8 cellular contexts compared by ENCODE assay signal in genomic region chr2:121529439-121530209, GRCh38. TPM values are rescaled to one million over a fixed set of nuclear protein-coding genes. Genes with fewer than 3 reads are reported as not detected.
DNase-seq lines count a peak whose midpoint lies in the region; ATAC-seq lines count a peak whose summit lies in the region.

No MANE protein-coding gene starts in this region.

- peak overlapping the region; percentile 68 to 96 for H3K4me3 ChIP-seq in CD4-positive, alpha-beta memory T cell (ENCODE audit: low read length in 2 of 2)

- H3K27me3 Mint-ChIP-seq in CD4-positive, alpha-beta memory T cell: no peaks in the 10 kb centered on the region

- DNase-seq in CD4-positive, alpha-beta memory T cell: peak in 2 of 5 donors; percentile 0 to 7
- DNase-seq in RPMI7951 (ENCODE audit: low read depth) (peak; percentile 72), caudate nucleus (lab: John Stamatoyannopoulos, UW) (peak in 49 of 61 donors; percentile 14 to 83 (median 62)), iris pigment epithelial cell (ENCODE audit: low read depth) (peak; percentile 42), kidney glomerular epithelial cell (lab: John Stamatoyannopoulos, UW) (no peak)
- peak; percentile 21 for DNase-seq in stimulated activated CD8-positive, alpha-beta memory T cell treated with anti-CD3 and anti-CD28 coated beads, Interleukin-15, amount 100 ng/mL, for 24 hours (ENCODE audit: low read depth)

- peak overlapping the region; percentile 100 for H3K27ac ChIP-seq in CD4-positive, alpha-beta memory T cell (ENCODE audit: low read depth, low read length)
- H3K27ac ChIP-seq in caudate nucleus (ENCODE audit: low read depth, low read length): peak overlapping the region; percentile 100

- intact Hi-C loops in CD4-positive, alpha-beta memory T cell (cut with micrococcal nuclease): loop anchor here (1.0 to 10.0 kb wide), 4 partner anchors 120 to 608 kb away; partner anchors contain the start of genes CLASP1 and TSN

- peak; percentile 1 for ATAC-seq in GM19328 (IDR thresholded peaks at IDR 0.05; ENCODE audit: unreplicated experiment)
- peak; percentile 4 for ATAC-seq in HG03460 (IDR thresholded peaks at IDR 0.05; ENCODE audit: unreplicated experiment)

- no peaks in the 10 kb centered on the region for H3K27me3 ChIP-seq in CD4-positive, alpha-beta memory T cell (ENCODE audit: insufficient read depth, low read length)

- POLR2A ChIA-PET in CD4-positive, alpha-beta memory T cell (lab: Charles Lee; ENCODE audit: partially characterized antibody): interaction anchor here (0.6 to 6.0 kb wide), 16 partner anchors 8 to 228 kb away, joined by 3 to 152 read pairs (median 6); partner anchors contain the start of genes CLASP1, NIFK and TSN

- peaks cover 23 to 47% (median 29%) of the 10 kb centered on the region in 4 donors for H3K4me1 Mint-ChIP-seq in CD4-positive, alpha-beta memory T cell

- H3K36me3 ChIP-seq in CD4-positive, alpha-beta memory T cell (ENCODE audit: insufficient read depth, low read length): peaks cover 5% of the 10 kb centered on the region

- peak overlapping the region; percentile 89 to 98 (median 96) for H3K4me3 Mint-ChIP-seq in CD4-positive, alpha-beta memory T cell

- H3K36me3 Mint-ChIP-seq in CD4-positive, alpha-beta memory T cell: peaks cover 9 to 24% of the 10 kb centered on the region in 2 donors

- CTCF ChIA-PET in CD4-positive, alpha-beta memory T cell (lab: Charles Lee; ENCODE audit: partially characterized antibody): interaction anchor here (0.9 to 6.2 kb wide), 8 partner anchors 61 to 207 kb away, joined by 3 to 49 read pairs (median 5); partner anchors contain the start of genes CLASP1 and NIFK

- H3K4me1 ChIP-seq in CD4-positive, alpha-beta memory T cell (ENCODE audit: insufficient read depth, low read length): peaks cover 24% of the 10 kb centered on the region

- H3K27ac Mint-ChIP-seq in CD4-positive, alpha-beta memory T cell: peak overlapping the region; percentile 96 to 99 (median 99)

- H3K9me3 Mint-ChIP-seq in CD4-positive, alpha-beta memory T cell: no peaks in the 10 kb centered on the region

- H3K9me3 ChIP-seq in CD4-positive, alpha-beta memory T cell (ENCODE audit: control insufficient read depth in 1 of 2, low read length in 2 of 2): no peaks in the 10 kb centered on the region

RNA-seq across cellular contexts. Expression of gene RNU4ATAC, which starts 1.1 kb away (rescaled TPM):
- total RNA-seq in CD4-positive, alpha-beta memory T cell: not detected
- not detected for polyA plus RNA-seq in CD4-positive, alpha-beta memory T cell
- not detected in 2 replicates for total RNA-seq in RPMI7951 (2014; rRNA removed; shearing (Covaris generic))
